Comparison of ENCODE assay signal across 20 cellular contexts in genomic region chr7:104652434-104652833, GRCh38.
DNase-seq lines count a peak whose midpoint lies in the region; ATAC-seq, FAIRE-seq and TF ChIP-seq lines count a peak whose summit lies in the region.
"Had no signal": no experiment of that assay in that cellular context is flagged by ENCODE, and none has a peak within 500 bp of the region (broad histone marks: within the 10 kb centered on the region; RNA-seq: fewer than 3 reads in every experiment).

No MANE protein-coding gene starts in this region.

- no peak overlapping the region for H2BK20ac ChIP-seq in H1 (ENCODE audit: low read length)

- no peak overlapping the region for H4K91ac ChIP-seq in H1 (replicated peaks; ENCODE audit: insufficient read length, low read length)

- no peak for TF ChIP-seq EP300 in H1 (IDR thresholded peaks at IDR 0.05; ENCODE audit: borderline replicate concordance in 1 of 2, low read depth in 2 of 2, low read length in 2 of 2)

- H4K5ac ChIP-seq in H1 (ENCODE audit: insufficient read length, low read depth, low read length), result no peak overlapping the region

- H3K23me2 ChIP-seq in H1 (ENCODE audit: low read depth, low read length), result no peaks in the 10 kb centered on the region

- H3K9me3 Mint-ChIP-seq in nephron progenitor cell, result no peaks in the 10 kb centered on the region
- H3K9me3 Mint-ChIP-seq: CD8-positive, alpha-beta T cell had no signal

- no peaks in the 10 kb centered on the region for H3K4me1 Mint-ChIP-seq in nephron progenitor cell
- H3K4me1 Mint-ChIP-seq: CD4-positive, CD25-positive, alpha-beta regulatory T cell had no signal

- H3K79me2 ChIP-seq in H1 (ENCODE audit: control insufficient read depth in 1 of 2, insufficient read depth in 2 of 2, low read length in 2 of 2), result no peaks in the 10 kb centered on the region

- H3K18ac ChIP-seq in H1 (ENCODE audit: extremely low read depth, low read length), result no peak overlapping the region

- TF ChIP-seq CTCF in H1 (IDR thresholded peaks at IDR 0.05; ENCODE audit: control extremely low read depth in 1 of 3, insufficient read depth in 1 of 3, low read depth in 1 of 3, low read length in 3 of 3) (peak in 1 of 3 experiments; percentile 11; a peak in 1 of 4 replicates), nephron progenitor cell (IDR thresholded peaks at IDR 0.05) (no peak)

- CTCF ChIA-PET in H1 (lab: Charles Lee; ENCODE audit: partially characterized antibody), result interaction anchor here (0.7 to 6.4 kb wide), 9 partner anchors 9 to 239 kb away, joined by 3 to 58 read pairs (median 3); no protein-coding TSS in a partner anchor

- no peaks in the 10 kb centered on the region for H3K79me1 ChIP-seq in H1 (ENCODE audit: low read depth, low read length)

- no peak overlapping the region for H2BK5ac ChIP-seq in H1 (ENCODE audit: low read depth, low read length)

- H4K20me1 ChIP-seq in H1 (replicated peaks in 1 of 2; ENCODE audit: control insufficient read depth in 1 of 2, insufficient read depth in 2 of 2, low read length in 2 of 2), result no peaks in the 10 kb centered on the region

- H3K9ac ChIP-seq in H1 (replicated peaks in 1 of 4; ENCODE audit: extremely low read depth in 1 of 4, low read depth in 3 of 4, low read length in 3 of 4), result no peak overlapping the region

- H3K4ac ChIP-seq in H1 (replicated peaks; ENCODE audit: insufficient read length, low read depth, low read length), result no peak overlapping the region

- no peak overlapping the region for H4K8ac ChIP-seq in H1 (ENCODE audit: extremely low read depth, insufficient read depth, low read length)

- peak; percentile 18 to 36; a peak in 3 of 4 replicates for TF ChIP-seq RAD21 in H1 (IDR thresholded peaks at IDR 0.05 in 1 of 2, conservative IDR thresholded peaks at IDR 0.05 in 1 of 2; ENCODE audit: low read depth in 2 of 2, low read length in 2 of 2)

- no peak overlapping the region for H3K56ac ChIP-seq in H1 (replicated peaks; ENCODE audit: insufficient read length, low read depth, low read length)

- FAIRE-seq in H1 (lab: Jason Lieb, UNC), result no peak
- FAIRE-seq: A549, GM12878 had no signal

- DNase-seq in H7, result peak; percentile 18
- no peak for DNase-seq in H1 (ENCODE audit: low read depth in 1 of 2, low spot score in 2 of 2)
- peak; percentile 33 for DNase-seq in iPS-NIHi11 (ENCODE audit: low spot score)
- no peak for DNase-seq in nephron progenitor cell
- DNase-seq in amniotic stem cell (lab: John Stamatoyannopoulos, UW), result no peak
- DNase-seq: 8988T; ACHN; C1 segment of cervical spinal cord; Caco-2; CD4-positive, CD25-positive, alpha-beta regulatory T cell; CD8-positive, alpha-beta T cell; DMS79; EL; GDM1; HFFc6 had no signal

- H2BK15ac ChIP-seq in H1 (ENCODE audit: low read length), result no peak overlapping the region

- H3K4me1 ChIP-seq in H1 (replicated peaks in 1 of 4; ENCODE audit: control insufficient read depth in 3 of 4, insufficient read depth in 4 of 4, low read length in 3 of 4), result no peaks in the 10 kb centered on the region
- H3K4me1 ChIP-seq: A549, Caco-2, HAP-1 had no signal

- H3K36me3 Mint-ChIP-seq in nephron progenitor cell (ENCODE audit: low read depth), result no peaks in the 10 kb centered on the region
- H3K36me3 Mint-ChIP-seq: CD4-positive, CD25-positive, alpha-beta regulatory T cell; CD8-positive, alpha-beta T cell had no signal

- no peak overlapping the region for H2BK12ac ChIP-seq in H1 (ENCODE audit: low read depth, low read length)

- H3K27ac ChIP-seq in H1 (ENCODE audit: low read depth, low read length), result no peak overlapping the region
- H3K27ac ChIP-seq: A549 had no signal

- no peak overlapping the region for H2BK120ac ChIP-seq in H1 (replicated peaks; ENCODE audit: low read depth, low read length)

- H3K14ac ChIP-seq in H1 (ENCODE audit: insufficient read length), result no peak overlapping the region

- H3K27me3 ChIP-seq in H7 (ENCODE audit: control insufficient read depth, insufficient read depth, low read length) (no peaks in the 10 kb centered on the region), H1 (replicated peaks in 1 of 4; ENCODE audit: control insufficient read depth in 3 of 4, extremely low read depth in 1 of 4, insufficient read depth in 3 of 4, low read length in 3 of 4) (no peaks in the 10 kb centered on the region)

- H2AK5ac ChIP-seq in H1 (ENCODE audit: low read depth, low read length), result no peak overlapping the region

- no peak overlapping the region for H3K4me3 ChIP-seq in H7 (ENCODE audit: insufficient read depth, low read depth, low read length)
- H3K4me3 ChIP-seq in H1 (ENCODE audit: extremely low read depth in 1 of 4, insufficient read depth in 2 of 4, low read depth in 3 of 4, low read length in 4 of 4), result no peak overlapping the region
- H3K4me3 ChIP-seq: A549, GM12878, HAP-1 had no signal

- WGBS in H1 (ENCODE audit: extremely low coverage in 1 of 2, insufficient coverage in 1 of 2, insufficient read length in 1 of 2, insufficient replicate concordance in 2 of 2, low coverage in 1 of 2, low lambda C conversion rate in 2 of 2, missing lambda C conversion rate in 1 of 2), 2 experiments, result 74% methylated on average over 4 of the region's 4 CpGs; no CpG with 5 or more reads in 1 of the 2 experiments

- H3K9me3 ChIP-seq in H1 (ENCODE audit: insufficient read depth in 2 of 2, low read depth in 1 of 2, low read length in 1 of 2), result peaks cover 6 to 13% of the 10 kb centered on the region in 2 experiments; a peak in 2 of 4 replicates
- H3K9me3 ChIP-seq: A549, Caco-2, HAP-1 had no signal

- TF ChIP-seq POLR2A in H1 (IDR thresholded peaks at IDR 0.05; ENCODE audit: control extremely low read depth in 1 of 2, low read depth in 2 of 2, low read length in 2 of 2), result no peak

- no peaks in the 10 kb centered on the region for H3K36me3 ChIP-seq in H7 (replicated peaks; ENCODE audit: control insufficient read depth, insufficient read depth, low read length)
- H3K36me3 ChIP-seq in H1 (ENCODE audit: control insufficient read depth in 2 of 4, insufficient read depth in 4 of 4, low read length in 3 of 4), result no peaks in the 10 kb centered on the region
- H3K36me3 ChIP-seq: HAP-1 had no signal

- POLR2A ChIA-PET in H1 (lab: Charles Lee; ENCODE audit: partially characterized antibody), result no interaction called here

- H3K23ac ChIP-seq in H1 (ENCODE audit: insufficient read length), result no peak overlapping the region

- no peak overlapping the region for H3K4me3 Mint-ChIP-seq in nephron progenitor cell
- H3K4me3 Mint-ChIP-seq: CD8-positive, alpha-beta T cell; HFFc6 had no signal

- peak overlapping the region; percentile 3 for H3K27ac Mint-ChIP-seq in nephron progenitor cell
- H3K27ac Mint-ChIP-seq: CD4-positive, CD25-positive, alpha-beta regulatory T cell; CD8-positive, alpha-beta T cell; HFFc6 had no signal

- peaks cover 3% of the 10 kb centered on the region for H3K27me3 Mint-ChIP-seq in nephron progenitor cell (ENCODE audit: low read depth, poor library complexity)

- H3K4me2 ChIP-seq in H1 (ENCODE audit: insufficient read depth in 1 of 2, low read depth in 2 of 2, low read length in 2 of 2), result no peak overlapping the region
- H3K4me2 ChIP-seq: A549 had no signal

- H2AFZ ChIP-seq in H1 (ENCODE audit: low read length), result no peak overlapping the region

- ATAC-seq in GM19452 (IDR thresholded peaks at IDR 0.05; ENCODE audit: unreplicated experiment) (no peak), GM18873 (IDR thresholded peaks at IDR 0.05; ENCODE audit: low FRiP score, unreplicated experiment) (no peak)
- ATAC-seq: A549; CD8-positive, alpha-beta T cell; GM12878 had no signal

TF ChIP-seq in H1, 55 proteins besides CTCF, POLR2A, EP300 and RAD21:
- TF ChIP-seq EZH2 (IDR thresholded peaks at IDR 0.05; ENCODE audit: low read depth, low read length, severe bottlenecking) (no peak), GTF2F1 (IDR thresholded peaks at IDR 0.05; ENCODE audit: borderline replicate concordance, low read depth, low read length) (no peak), KDM5A (IDR thresholded peaks at IDR 0.05; ENCODE audit: low read length) (no peak), TAF1 (IDR thresholded peaks at IDR 0.05; ENCODE audit: low read depth, low read length) (no peak), RFX5 (IDR thresholded peaks at IDR 0.05; ENCODE audit: borderline replicate concordance, low read depth, low read length) (no peak), BCL11A (IDR thresholded peaks at IDR 0.05; ENCODE audit: low read depth in 2 of 2, low read length in 2 of 2) (no peak), SUZ12 (IDR thresholded peaks at IDR 0.05; ENCODE audit: low read length) (no peak), ASH2L (IDR thresholded peaks at IDR 0.05; ENCODE audit: low read length) (no peak), CTBP2 (IDR thresholded peaks at IDR 0.05; ENCODE audit: borderline replicate concordance, insufficient read depth, insufficient read length, low read length) (no peak)

Comparison
In these comparisons a context has a peak if more than half of its experiments do, and no peak if none do; other contexts are left out.
1. DNase-seq: peak in H7 (single experiment) and iPS-NIHi11 (single experiment); none in H1 (0 of 2), nephron progenitor cell (single experiment) and amniotic stem cell (single experiment).